In the genomic region with DNA sequence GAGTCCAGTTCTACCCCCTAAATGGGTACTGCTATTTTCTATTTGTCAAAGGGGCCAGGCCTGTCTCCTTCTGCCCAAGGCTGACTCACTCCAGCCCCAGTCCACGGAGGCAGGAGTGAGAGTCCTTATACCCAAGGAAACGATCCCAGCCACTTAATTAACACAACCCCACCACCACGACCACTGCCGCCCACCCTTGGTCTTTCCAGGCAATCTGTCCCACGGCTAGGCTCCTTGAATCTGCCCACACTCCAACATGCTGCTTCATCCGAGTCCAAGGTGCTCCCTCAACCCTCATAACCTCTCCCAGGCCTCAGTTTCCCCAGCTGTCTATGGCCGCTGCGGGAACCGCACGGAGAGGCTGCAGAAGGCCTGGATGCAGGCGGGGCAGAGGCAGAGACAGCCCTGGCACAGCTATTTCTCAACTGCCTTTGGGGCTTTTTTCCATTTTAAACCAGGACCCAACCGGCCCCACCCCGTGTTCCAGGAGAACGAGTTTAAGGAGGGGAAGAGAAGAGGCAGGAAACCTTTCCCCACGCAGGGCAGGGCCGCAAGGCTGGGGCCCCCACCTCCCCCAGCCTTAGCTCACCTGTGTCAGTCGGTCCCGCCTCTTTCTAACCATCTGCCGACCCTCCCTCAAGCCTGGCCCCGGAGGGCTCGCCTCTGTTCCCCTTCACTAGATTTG, we compare ENCODE assay signal across 8 cellular contexts. TPM values are rescaled to one million over a fixed set of nuclear protein-coding genes. Genes with fewer than 3 reads are reported as not detected.
DNase-seq lines count a peak whose midpoint lies in the region; ATAC-seq, FAIRE-seq and TF ChIP-seq lines count a peak whose summit lies in the region.

No MANE protein-coding gene starts in this region.

- no peak for TF ChIP-seq CTCF in coronary artery (IDR thresholded peaks at IDR 0.05)

- H3K4me3 Mint-ChIP-seq in stimulated activated naive CD8-positive, alpha-beta T cell treated with anti-CD3 and anti-CD28 coated beads, Interleukin-15, Interleukin-2, amounts not matched to agents 100 ng/mL and 50 ng/mL, for 24 hours, result peak overlapping the region; percentile 76

- peaks cover 42% of the 10 kb centered on the region for H3K4me1 ChIP-seq in mononuclear cell (ENCODE audit: insufficient read depth, low read length)

- H3K27ac Mint-ChIP-seq in stimulated activated naive CD8-positive, alpha-beta T cell treated with anti-CD3 and anti-CD28 coated beads, Interleukin-15, Interleukin-2, amounts not matched to agents 100 ng/mL and 50 ng/mL, for 24 hours, result no peak overlapping the region

- ATAC-seq in stimulated activated naive CD8-positive, alpha-beta T cell treated with anti-CD3 and anti-CD28 coated beads, Interleukin-15, Interleukin-2, amounts not matched to agents 100 U/mL and 50 U/mL, for 24 hours, result no peak
- no peak for ATAC-seq in GM19328 (IDR thresholded peaks at IDR 0.05; ENCODE audit: unreplicated experiment)

- H3K27me3 ChIP-seq in mononuclear cell (ENCODE audit: insufficient read depth, low read length), result no peaks in the 10 kb centered on the region

- H3K4me3 ChIP-seq in coronary artery, result peak overlapping the region; percentile 97
- peak overlapping the region; percentile 58 for H3K4me3 ChIP-seq in mononuclear cell (ENCODE audit: low read length)

- H3K36me3 Mint-ChIP-seq in stimulated activated naive CD8-positive, alpha-beta T cell treated with anti-CD3 and anti-CD28 coated beads, Interleukin-15, Interleukin-2, amounts not matched to agents 100 ng/mL and 50 ng/mL, for 24 hours (ENCODE audit: low read depth), result peaks cover 5% of the 10 kb centered on the region

- H3K9me3 Mint-ChIP-seq in stimulated activated naive CD8-positive, alpha-beta T cell treated with anti-CD3 and anti-CD28 coated beads, Interleukin-15, Interleukin-2, amounts not matched to agents 100 ng/mL and 50 ng/mL, for 24 hours, result no peaks in the 10 kb centered on the region

- FAIRE-seq in RCC 7860 (lab: Jason Lieb, UNC), result no peak

- H3K27ac ChIP-seq in coronary artery, result peak overlapping the region; percentile 82 to 87

- H3K9me3 ChIP-seq in mononuclear cell (ENCODE audit: low read depth, low read length), result no peaks in the 10 kb centered on the region

- no peaks in the 10 kb centered on the region for H3K27me3 Mint-ChIP-seq in stimulated activated naive CD8-positive, alpha-beta T cell treated with anti-CD3 and anti-CD28 coated beads, Interleukin-15, Interleukin-2, amounts not matched to agents 100 ng/mL and 50 ng/mL, for 24 hours

- H3K4me1 Mint-ChIP-seq in stimulated activated naive CD8-positive, alpha-beta T cell treated with anti-CD3 and anti-CD28 coated beads, Interleukin-15, Interleukin-2, amounts not matched to agents 100 ng/mL and 50 ng/mL, for 24 hours (ENCODE audit: low read depth), result peaks cover 25% of the 10 kb centered on the region

- no peak for DNase-seq in stimulated activated naive CD8-positive, alpha-beta T cell treated with anti-CD3 and anti-CD28 coated beads, Interleukin-15, Interleukin-2, amounts not matched to agents 100 U/mL and 50 U/mL, for 24 hours
- DNase-seq in coronary artery (ENCODE audit: low spot score) (no peak), NK-92 (lab: John Stamatoyannopoulos, UW; ENCODE audit: unreplicated experiment) (no peak), RCC 7860 (ENCODE audit: low spot score) (no peak), NCI-H2029 treated with DMSO at 0.1 percent for 48 hours (lab: John Stamatoyannopoulos, UW) (no peak)

RNA-seq across cellular contexts. Expression of a gene that starts 0.7 kb away (rescaled TPM):
- 12.1 TPM for total RNA-seq in mononuclear cell

RNA-seq across cellular contexts. Expression of a gene that starts 7.4 kb away (rescaled TPM):
- total RNA-seq in mononuclear cell, result 34.3 TPM

RNA-seq across cellular contexts. Expression of a gene that starts 7.6 kb away (rescaled TPM):
- total RNA-seq in mononuclear cell, result 15.6 TPM

RNA-seq across cellular contexts. Expression of a gene that starts 16.5 kb away (rescaled TPM):
- total RNA-seq in mononuclear cell, result 7.3 TPM

RNA-seq across cellular contexts. Expression of a gene that starts 35.8 kb away (rescaled TPM):
- 0.94 TPM for total RNA-seq in mononuclear cell
